ENCODE assay signal across 8 cellular contexts in the genomic region with DNA sequence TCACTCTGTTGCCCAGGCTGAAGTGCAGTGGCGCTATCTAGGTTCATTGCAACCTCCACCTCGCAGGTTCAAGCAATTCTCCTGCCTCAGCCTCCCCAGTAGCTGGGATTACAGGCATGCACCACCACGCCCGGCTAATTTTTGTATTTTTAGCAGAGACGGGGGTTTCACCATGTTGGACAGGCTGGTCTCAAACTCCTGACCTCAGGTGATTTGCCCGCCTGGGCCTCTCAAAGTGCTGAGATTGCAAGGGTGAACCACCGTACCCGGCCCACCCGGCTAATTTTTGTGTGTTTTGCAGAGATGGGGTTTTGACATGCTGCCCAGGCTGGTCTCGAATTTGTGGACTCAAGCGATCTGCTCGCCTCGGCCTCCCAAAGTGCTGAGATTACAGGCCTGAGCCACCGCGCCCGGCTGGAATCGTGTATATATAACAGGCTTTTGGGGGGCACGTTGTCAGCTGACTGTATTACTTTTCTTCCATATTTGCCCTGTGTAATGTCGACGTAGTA. TPM values are rescaled to one million over a fixed set of nuclear protein-coding genes. Genes with fewer than 3 reads are reported as not detected.
DNase-seq lines count a peak whose midpoint lies in the region; ATAC-seq, FAIRE-seq and TF ChIP-seq lines count a peak whose summit lies in the region.
"Not testable (repeated sequence)": the region's sequence is repeated elsewhere in the genome, so short reads cannot be mapped to it uniquely, and the experiment has no call there.

No MANE protein-coding gene starts in this region.

- not testable (repeated sequence) for H3K9me3 ChIP-seq in CD8-positive, alpha-beta memory T cell (ENCODE audit: low read length); KOPT-K1 (ENCODE audit: insufficient read depth, low read length, poor library complexity, severe bottlenecking); astrocyte (ENCODE audit: insufficient read depth, low read depth, low read length); esophagus squamous epithelium; lung (ENCODE audit: control insufficient read depth in 2 of 2, insufficient read depth in 1 of 2, low read length in 1 of 2); parathyroid adenoma (ENCODE audit: control insufficient read depth, low read length); thyroid gland

- H3K27ac ChIP-seq in CD8-positive, alpha-beta memory T cell (ENCODE audit: low read depth, low read length): peak overlapping the region; percentile 100
- H3K27ac ChIP-seq in KOPT-K1 (ENCODE audit: low read depth, low read length, poor library complexity, severe bottlenecking): peak overlapping the region; percentile 89
- not testable (repeated sequence) for H3K27ac ChIP-seq in astrocyte (ENCODE audit: low read depth, low read length)
- peak overlapping the region; percentile 94 to 100 (median 98) for H3K27ac ChIP-seq in esophagus squamous epithelium
- peak overlapping the region; percentile 88 to 98 for H3K27ac ChIP-seq in lung (ENCODE audit: low read depth in 1 of 2, low read length in 1 of 2)
- H3K27ac ChIP-seq in parathyroid adenoma: peak overlapping the region; percentile 98
- H3K27ac ChIP-seq in thyroid gland: peak overlapping the region; percentile 97 to 99 (median 99)

- not testable (repeated sequence) for TF ChIP-seq POLR2A in esophagus squamous epithelium (IDR thresholded peaks at IDR 0.05); thyroid gland (IDR thresholded peaks at IDR 0.05)

- not testable (repeated sequence) for FAIRE-seq in astrocyte (lab: Jason Lieb, UNC)

- CTCF ChIA-PET in CD8-positive, alpha-beta memory T cell (lab: Charles Lee): interaction anchor here (1.5 to 1.7 kb wide), 2 partner anchors 10 to 14 kb away, joined by 4 to 5 read pairs; no protein-coding TSS in a partner anchor
- CTCF ChIA-PET in WTC11 (lab: Charles Lee): interaction anchor here (2.9 kb wide), 1 partner anchor 14 kb away, joined by 13 read pairs; no protein-coding TSS in a partner anchor

- peak overlapping the region; percentile 100 for H3K4me3 ChIP-seq in CD8-positive, alpha-beta memory T cell (ENCODE audit: low read length)
- H3K4me3 ChIP-seq in astrocyte (ENCODE audit: insufficient read depth, low read depth, low read length): peak overlapping the region; percentile 96
- H3K4me3 ChIP-seq in esophagus squamous epithelium: peak overlapping the region in 3 of 4 donors; percentile 88 to 97 (median 97)
- H3K4me3 ChIP-seq in lung; parathyroid adenoma (ENCODE audit: low read depth, low read length): not testable (repeated sequence)
- H3K4me3 ChIP-seq in thyroid gland (replicated peaks in 1 of 3): peak overlapping the region in 1 of 3 donors; percentile 76

- intact Hi-C loops in esophagus squamous epithelium (cut with DNase I); thyroid gland (cut with DNase I): not testable (repeated sequence)

- H3K9ac ChIP-seq in astrocyte (ENCODE audit: low read length): peak overlapping the region; percentile 99
- H3K9ac ChIP-seq in parathyroid adenoma: not testable (repeated sequence)

- not testable (repeated sequence) for ATAC-seq in WTC11; lung (ENCODE audit: insufficient read depth, low FRiP score)

- H3K4me1 Mint-ChIP-seq in CD8-positive, alpha-beta memory T cell: peaks cover 38 to 44% (median 41%) of the 10 kb centered on the region in 3 donors
- peaks cover 42% of the 10 kb centered on the region for H3K4me1 Mint-ChIP-seq in WTC11
- peaks cover 12% of the 10 kb centered on the region for H3K4me1 Mint-ChIP-seq in astrocyte (ENCODE audit: low read depth, unreplicated experiment)

- not testable (repeated sequence) for H3K9me3 Mint-ChIP-seq in CD8-positive, alpha-beta memory T cell; WTC11; astrocyte (ENCODE audit: unreplicated experiment)

- H2AFZ ChIP-seq in astrocyte (ENCODE audit: low read depth, low read length) (peak overlapping the region; percentile 79), parathyroid adenoma (peak overlapping the region; percentile 100)

- H3K4me1 ChIP-seq in CD8-positive, alpha-beta memory T cell (ENCODE audit: insufficient read depth, low read length): peaks cover 32% of the 10 kb centered on the region
- H3K4me1 ChIP-seq in astrocyte (ENCODE audit: insufficient read depth, low read length): not testable (repeated sequence)
- peaks cover 10 to 37% (median 26%) of the 10 kb centered on the region in 3 donors for H3K4me1 ChIP-seq in esophagus squamous epithelium
- H3K4me1 ChIP-seq in lung (ENCODE audit: control insufficient read depth in 2 of 2, insufficient read depth in 2 of 2, low read length in 2 of 2): peaks cover 5 to 14% of the 10 kb centered on the region in 2 donors
- H3K4me1 ChIP-seq in parathyroid adenoma: peaks cover 11% of the 10 kb centered on the region
- peaks cover 23 to 31% of the 10 kb centered on the region in 2 donors for H3K4me1 ChIP-seq in thyroid gland

- peak overlapping the region; percentile 97 to 100 (median 100) for H3K27ac Mint-ChIP-seq in CD8-positive, alpha-beta memory T cell
- H3K27ac Mint-ChIP-seq in WTC11 (peak overlapping the region; percentile 100), astrocyte (ENCODE audit: unreplicated experiment) (peak overlapping the region; percentile 100)

- not testable (repeated sequence) for TF ChIP-seq CTCF in WTC11 (IDR thresholded peaks at IDR 0.05); astrocyte (IDR thresholded peaks at IDR 0.05; ENCODE audit: insufficient read depth, low read depth, low read length); esophagus squamous epithelium (IDR thresholded peaks at IDR 0.05); lung (IDR thresholded peaks at IDR 0.05; ENCODE audit: control extremely low read depth, extremely low read depth); parathyroid adenoma (IDR thresholded peaks at IDR 0.05); thyroid gland (IDR thresholded peaks at IDR 0.05)

- H3K4me2 ChIP-seq in astrocyte (ENCODE audit: low read length) (peak overlapping the region; percentile 91), parathyroid adenoma (ENCODE audit: low read length) (peak overlapping the region; percentile 85)

- DNase-seq in CD8-positive, alpha-beta memory T cell: peak in 1 of 5 donors; percentile 49
- DNase-seq in WTC11 (ENCODE audit: low spot score) (peak; percentile 16), thyroid gland (peak in 1 of 2 donors; percentile 27)
- DNase-seq in astrocyte (ENCODE audit: low read depth); esophagus squamous epithelium (lab: John Stamatoyannopoulos, UW); lung (ENCODE audit: low spot score): not testable (repeated sequence)

- peak overlapping the region; percentile 82 to 100 (median 100) for H3K4me3 Mint-ChIP-seq in CD8-positive, alpha-beta memory T cell
- H3K4me3 Mint-ChIP-seq in WTC11: peak overlapping the region; percentile 100
- H3K4me3 Mint-ChIP-seq in astrocyte (ENCODE audit: unreplicated experiment): peak overlapping the region; percentile 98

- H3K79me2 ChIP-seq in astrocyte (ENCODE audit: insufficient read depth, low read length) (peaks cover 43% of the 10 kb centered on the region), parathyroid adenoma (peaks cover 44% of the 10 kb centered on the region)

- not testable (repeated sequence) for H3K36me3 ChIP-seq in CD8-positive, alpha-beta memory T cell (ENCODE audit: insufficient read depth, low read length); astrocyte (ENCODE audit: insufficient read depth, low read length); esophagus squamous epithelium; lung (ENCODE audit: control insufficient read depth in 2 of 2, insufficient read depth in 2 of 2, low read length in 2 of 2); parathyroid adenoma (ENCODE audit: control insufficient read depth, insufficient read depth, low read length); thyroid gland
- peaks cover 18% of the 10 kb centered on the region for H3K36me3 ChIP-seq in KOPT-K1 (ENCODE audit: insufficient read depth, low read length)

- H3K27me3 ChIP-seq in CD8-positive, alpha-beta memory T cell (ENCODE audit: insufficient read depth, low read length, poor library complexity, severe bottlenecking); astrocyte (ENCODE audit: insufficient read depth, low read length); esophagus squamous epithelium; lung (ENCODE audit: control insufficient read depth, insufficient read depth); parathyroid adenoma (ENCODE audit: control insufficient read depth, insufficient read depth, low read length); thyroid gland: not testable (repeated sequence)

- peaks cover 0 to 27% (median 0%) of the 10 kb centered on the region in 3 donors for H3K36me3 Mint-ChIP-seq in CD8-positive, alpha-beta memory T cell
- H3K36me3 Mint-ChIP-seq in WTC11: peaks cover 23% of the 10 kb centered on the region
- H3K36me3 Mint-ChIP-seq in astrocyte (ENCODE audit: low read depth, unreplicated experiment): not testable (repeated sequence)

- WGBS in esophagus squamous epithelium, 2 donors: 87 to 93% methylated on average over 15 to 18 of the region's 20 CpGs
- WGBS in lung, 2 donors: 95 to 96% methylated on average over 20 of the region's 20 CpGs
- WGBS in thyroid gland, 2 donors: 94 to 96% methylated on average over 20 of the region's 20 CpGs

- H3K27me3 Mint-ChIP-seq in CD8-positive, alpha-beta memory T cell; WTC11 (ENCODE audit: low read depth); astrocyte (ENCODE audit: low read depth, unreplicated experiment): not testable (repeated sequence)

- H4K20me1 ChIP-seq in astrocyte (ENCODE audit: insufficient read depth, low read length): peaks cover 40% of the 10 kb centered on the region

- POLR2A ChIA-PET in CD8-positive, alpha-beta memory T cell (lab: Charles Lee): not testable (repeated sequence)
- POLR2A ChIA-PET in WTC11 (lab: Charles Lee): interaction anchor here (2.0 kb wide), 1 partner anchor 60 kb away, joined by 6 read pairs; no protein-coding TSS in a partner anchor

TF ChIP-seq in WTC11, 78 proteins besides CTCF, POLR2A, EP300 and RAD21 (continues in another document):
- TF ChIP-seq ZNF121 (CRISPR knock-in tag; IDR thresholded peaks at IDR 0.05): peak; percentile 98

RNA-seq across cellular contexts. Expression of a gene that starts 0.8 kb away (rescaled TPM):
- 10 to 100 TPM; 82.5 to 87.6 TPM for total RNA-seq in CD8-positive, alpha-beta memory T cell
- 37.1 TPM for polyA plus RNA-seq in CD8-positive, alpha-beta memory T cell
- 110 to 144 TPM (median 133 TPM) in 3 replicates for total RNA-seq in WTC11 (2021)
- total RNA-seq in astrocyte: 72.4 and 86.0 TPM in 2 replicates
- 10 to 100 TPM; 23.7 to 54.0 (median 38.9) TPM for total RNA-seq in esophagus squamous epithelium
- 10 to 100 TPM; 69.5 to 99.0 TPM for total RNA-seq in lung
- polyA plus RNA-seq in lung: 10 to 100 TPM; 46.3 to 95.3 TPM
- total RNA-seq in thyroid gland: 10 to 100 TPM; 31.6 to 49.0 (median 42.8) TPM
